Comparison of ENCODE assay signal across 8 cellular contexts in the genomic region with DNA sequence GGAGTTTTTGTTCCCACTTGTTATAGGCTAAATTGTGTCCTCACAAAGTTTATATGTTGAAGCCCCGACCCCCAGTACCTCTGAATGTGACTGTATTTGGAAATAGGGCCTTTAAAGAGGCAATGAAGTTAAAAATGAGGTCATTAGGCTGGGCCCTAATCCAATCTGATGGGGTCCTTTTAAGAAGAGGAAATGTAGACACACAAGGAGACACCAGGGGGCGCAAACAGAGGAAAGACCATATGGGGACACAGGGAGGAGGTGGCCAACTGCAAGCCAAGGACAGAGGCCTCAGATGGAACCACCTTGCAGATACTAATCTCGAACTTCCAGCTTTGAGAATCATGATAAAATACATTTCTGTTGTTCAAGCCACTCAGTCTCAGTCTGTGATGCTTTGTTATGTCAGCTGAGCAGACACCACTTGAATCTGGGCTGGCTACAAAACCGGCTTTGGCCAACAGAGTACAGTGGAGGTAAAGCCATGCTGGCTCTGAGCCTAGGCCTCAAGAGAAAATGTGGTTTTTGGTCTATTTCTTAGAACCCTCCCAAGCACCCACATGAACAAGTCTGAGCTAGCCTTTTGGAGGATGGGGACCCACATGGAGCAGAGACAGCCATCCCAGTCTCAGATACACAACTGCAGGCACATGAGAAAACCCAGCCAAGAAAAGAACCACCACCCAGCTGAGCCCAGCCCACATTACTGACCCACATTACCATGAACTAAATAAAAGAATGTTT. TPM values are rescaled to one million over a fixed set of nuclear protein-coding genes. Genes with fewer than 3 reads are reported as not detected.
DNase-seq lines count a peak whose midpoint lies in the region; FAIRE-seq and TF ChIP-seq lines count a peak whose summit lies in the region.
"Not testable (repeated sequence)": the region's sequence is repeated elsewhere in the genome, so short reads cannot be mapped to it uniquely, and the experiment has no call there.

No MANE protein-coding gene starts in this region.

- H3K27me3 ChIP-seq in astrocyte (ENCODE audit: insufficient read depth, low read length); osteoblast (ENCODE audit: insufficient read depth, low read length): not testable (repeated sequence)

- not testable (repeated sequence) for H3K36me3 ChIP-seq in astrocyte (ENCODE audit: insufficient read depth, low read length); osteoblast (ENCODE audit: insufficient read depth, low read length)

- H3K27ac ChIP-seq in astrocyte (ENCODE audit: low read depth, low read length); osteoblast (ENCODE audit: low read depth, low read length): not testable (repeated sequence)

- not testable (repeated sequence) for H3K4me2 ChIP-seq in astrocyte (ENCODE audit: low read length); osteoblast (ENCODE audit: insufficient read depth, low read length)

- H3K79me2 ChIP-seq in astrocyte (ENCODE audit: insufficient read depth, low read length); osteoblast (ENCODE audit: insufficient read depth, low read length): not testable (repeated sequence)

- TF ChIP-seq CTCF in LNCaP clone FGC (IDR thresholded peaks at IDR 0.05; ENCODE audit: control insufficient read depth, extremely low read depth, insufficient read depth) (peak; percentile 30; the same call in 1 of the 2 replicates), astrocyte (IDR thresholded peaks at IDR 0.05; ENCODE audit: insufficient read depth, low read depth, low read length) (peak; percentile 23), osteoblast (IDR thresholded peaks at IDR 0.05; ENCODE audit: extremely low read depth, low read depth, low read length) (peak; percentile 40), type B pancreatic cell (conservative IDR thresholded peaks at IDR 0.05) (peak; percentile 59)

- not testable (repeated sequence) for H3K9me3 Mint-ChIP-seq in astrocyte (ENCODE audit: unreplicated experiment); type B pancreatic cell

- not testable (repeated sequence) for H3K27ac Mint-ChIP-seq in astrocyte (ENCODE audit: unreplicated experiment); type B pancreatic cell

- H3K4me1 ChIP-seq in astrocyte (ENCODE audit: insufficient read depth, low read length); osteoblast (ENCODE audit: insufficient read depth, low read length): not testable (repeated sequence)

- H3K36me3 Mint-ChIP-seq in astrocyte (ENCODE audit: low read depth, unreplicated experiment); type B pancreatic cell: not testable (repeated sequence)

- not testable (repeated sequence) for H3K4me1 Mint-ChIP-seq in astrocyte (ENCODE audit: low read depth, unreplicated experiment); type B pancreatic cell (ENCODE audit: unreplicated experiment)

- FAIRE-seq in astrocyte (lab: Jason Lieb, UNC), result not testable (repeated sequence)

- not testable (repeated sequence) for H3K9me3 ChIP-seq in astrocyte (ENCODE audit: insufficient read depth, low read depth, low read length); osteoblast (ENCODE audit: low read depth, low read length)

- intact Hi-C loops in cardiac septum (cut with DNase I), result not testable (repeated sequence)

- not testable (repeated sequence) for H3K27me3 Mint-ChIP-seq in astrocyte (ENCODE audit: low read depth, unreplicated experiment); type B pancreatic cell

- H3K4me3 ChIP-seq in LNCaP clone FGC (ENCODE audit: low read depth, low read length); astrocyte (ENCODE audit: insufficient read depth, low read depth, low read length); osteoblast (ENCODE audit: insufficient read depth, low read length): not testable (repeated sequence)

- not testable (repeated sequence) for H2AFZ ChIP-seq in astrocyte (ENCODE audit: low read depth, low read length); osteoblast (ENCODE audit: low read length)

- not testable (repeated sequence) for H4K20me1 ChIP-seq in astrocyte (ENCODE audit: insufficient read depth, low read length); osteoblast (ENCODE audit: insufficient read depth, low read length)

- not testable (repeated sequence) for H3K9ac ChIP-seq in astrocyte (ENCODE audit: low read length)

- not testable (repeated sequence) for H3K4me3 Mint-ChIP-seq in astrocyte (ENCODE audit: unreplicated experiment); type B pancreatic cell

- DNase-seq in EL (peak; percentile 74), LNCaP clone FGC (ENCODE audit: low read depth) (peak; percentile 37), NCI-H82 (lab: John Stamatoyannopoulos, UW) (peak; percentile 92), UCSD-AML1 (lab: John Stamatoyannopoulos, UW; ENCODE audit: unreplicated experiment) (peak; percentile 43), astrocyte (ENCODE audit: low read depth) (peak; percentile 33), cardiac septum (ENCODE audit: low spot score) (peak; percentile 29)
- DNase-seq in osteoblast (ENCODE audit: insufficient read length, low spot score, missing footprints); type B pancreatic cell (ENCODE audit: extremely low spot score, unreplicated experiment): not testable (repeated sequence)

RNA-seq across cellular contexts. Expression of gene ABCC6, which starts 20.7 kb away (rescaled TPM):
- 2.4 and 3.0 TPM in 2 replicates for total RNA-seq in astrocyte
- total RNA-seq in cardiac septum, result 0.38 TPM
- under 0.01 and 0.36 TPM in 2 replicates for total RNA-seq in osteoblast
- total RNA-seq in type B pancreatic cell (ENCODE audit: low replicate concordance), result 5.9 and 10.4 TPM in 2 replicates

RNA-seq across cellular contexts. Expression of gene NOMO3, which starts 29.8 kb away (rescaled TPM):
- total RNA-seq in astrocyte (63.1 and 64.1 TPM in 2 replicates), cardiac septum (34.9 TPM), osteoblast (33.7 and 41.3 TPM in 2 replicates), type B pancreatic cell (ENCODE audit: low replicate concordance) (20.3 and 29.5 TPM in 2 replicates)
